1 cellular context compared by ENCODE assay signal in the genomic region with DNA sequence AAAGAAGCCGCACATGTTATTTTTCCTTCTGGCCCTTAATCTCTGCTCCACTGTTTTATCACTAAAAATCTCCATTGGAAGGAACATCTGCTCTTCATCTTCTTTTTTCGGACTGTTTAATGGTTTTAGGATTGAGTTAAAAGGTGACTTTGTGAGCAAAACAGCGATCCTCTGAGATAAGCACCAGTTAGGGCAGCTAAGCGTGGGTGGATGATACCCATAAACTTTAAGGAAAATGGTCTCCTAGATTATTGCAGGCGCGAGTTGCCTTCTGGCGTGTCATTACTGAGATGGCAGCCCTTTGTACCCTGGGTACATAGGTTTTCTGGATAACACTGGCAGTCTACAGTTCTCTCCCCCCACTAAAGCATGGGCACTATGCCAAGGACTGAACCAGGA.
TF ChIP-seq lines count a peak whose summit lies in the region.

No MANE protein-coding gene starts in this region.

TF ChIP-seq in SK-N-SH treated with all-trans-retinoic acid at 6 μM for 48 hours, 23 proteins besides CTCF, POLR2A, EP300 and RAD21 (continued from another document):
- TF ChIP-seq, protein P1, sequence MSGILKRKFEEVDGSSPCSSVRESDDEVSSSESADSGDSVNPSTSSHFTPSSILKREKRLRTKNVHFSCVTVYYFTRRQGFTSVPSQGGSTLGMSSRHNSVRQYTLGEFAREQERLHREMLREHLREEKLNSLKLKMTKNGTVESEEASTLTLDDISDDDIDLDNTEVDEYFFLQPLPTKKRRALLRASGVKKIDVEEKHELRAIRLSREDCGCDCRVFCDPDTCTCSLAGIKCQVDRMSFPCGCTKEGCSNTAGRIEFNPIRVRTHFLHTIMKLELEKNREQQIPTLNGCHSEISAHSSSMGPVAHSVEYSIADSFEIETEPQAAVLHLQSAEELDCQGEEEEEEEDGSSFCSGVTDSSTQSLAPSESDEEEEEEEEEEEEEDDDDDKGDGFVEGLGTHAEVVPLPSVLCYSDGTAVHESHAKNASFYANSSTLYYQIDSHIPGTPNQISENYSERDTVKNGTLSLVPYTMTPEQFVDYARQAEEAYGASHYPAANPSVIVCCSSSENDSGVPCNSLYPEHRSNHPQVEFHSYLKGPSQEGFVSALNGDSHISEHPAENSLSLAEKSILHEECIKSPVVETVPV (CRISPR knock-in tag; IDR thresholded peaks at IDR 0.05): no peak
